In genomic region chrX:48489296-48489695, GRCh38 we compare ENCODE assay signal across 28 cellular contexts. TPM values are rescaled to one million over a fixed set of nuclear protein-coding genes. Genes with fewer than 3 reads are reported as not detected.
"Had no signal": no experiment of that assay in that cellular context is flagged by ENCODE, and none has a peak within 500 bp of the region (broad histone marks: within the 10 kb centered on the region; RNA-seq: fewer than 3 reads in every experiment).

No MANE protein-coding gene starts in this region.

- H3K4me1 Mint-ChIP-seq: central memory CD8-positive, alpha-beta T cell; endodermal cell; stimulated activated effector memory CD8-positive, alpha-beta T cell treated with anti-CD3 and anti-CD28 coated beads, Interleukin-12 subunit alpha, Interleukin-12 subunit beta, amount 100 ng/mL, for 72 hours had no signal

- H3K9me3 ChIP-seq: esophagus muscularis mucosa, prostate gland had no signal

- ATAC-seq: left lobe of liver; naive thymus-derived CD8-positive, alpha-beta T cell; sciatic nerve; stimulated activated effector memory CD8-positive, alpha-beta T cell treated with anti-CD3 and anti-CD28 coated beads, Interleukin-12 subunit alpha, Interleukin-12 subunit beta, amount 100 ng/mL, for 72 hours had no signal

- H3K4me3 Mint-ChIP-seq: central memory CD8-positive, alpha-beta T cell; endodermal cell; immature natural killer cell; naive thymus-derived CD8-positive, alpha-beta T cell; nephron progenitor cell; stimulated activated effector memory CD8-positive, alpha-beta T cell treated with anti-CD3 and anti-CD28 coated beads, Interleukin-12 subunit alpha, Interleukin-12 subunit beta, amount 100 ng/mL, for 72 hours had no signal

- H3K9me3 Mint-ChIP-seq: central memory CD8-positive, alpha-beta T cell; immature natural killer cell; naive thymus-derived CD8-positive, alpha-beta T cell; stimulated activated effector memory CD8-positive, alpha-beta T cell treated with anti-CD3 and anti-CD28 coated beads, Interleukin-12 subunit alpha, Interleukin-12 subunit beta, amount 100 ng/mL, for 72 hours had no signal

- H3K27me3 ChIP-seq: esophagus muscularis mucosa, foreskin keratinocyte, right atrium auricular region, stomach, tibial artery, upper lobe of left lung had no signal

- H3K4me1 ChIP-seq: prostate gland, right atrium auricular region, stomach, tibial artery, upper lobe of left lung had no signal

- H3K4me2 ChIP-seq: smooth muscle cell had no signal

- DNase-seq: cortex of kidney; effector CD8-positive, alpha-beta T cell; endodermal cell; hypothalamus; immature natural killer cell; islet precursor cell; mesendoderm; naive thymus-derived CD8-positive, alpha-beta T cell; nephron progenitor cell; nucleus accumbens; stimulated activated CD4-positive, alpha-beta T cell treated with anti-CD3 and anti-CD28 coated beads, Interleukin-2, amount 100 ng/mL, for 24 hours; stimulated activated CD4-positive, alpha-beta T cell treated with anti-CD3 and anti-CD28 coated beads, Interleukin-4, amount 100 ng/mL, for 24 hours; stimulated activated naive CD4-positive, alpha-beta T cell treated with Interleukin-2 at 50 U/mL for 16 hours; stomach; upper lobe of left lung had no signal

- H3K27me3 Mint-ChIP-seq: central memory CD8-positive, alpha-beta T cell; naive thymus-derived CD8-positive, alpha-beta T cell had no signal

- H3K27ac ChIP-seq: dorsolateral prefrontal cortex, esophagus muscularis mucosa, prostate gland, right atrium auricular region, stomach, tibial artery, upper lobe of left lung had no signal

- H3K36me3 Mint-ChIP-seq: immature natural killer cell had no signal

- H3K36me3 ChIP-seq: prostate gland, right atrium auricular region had no signal

- H3K27ac Mint-ChIP-seq: endodermal cell; naive thymus-derived CD8-positive, alpha-beta T cell; nephron progenitor cell; stimulated activated effector memory CD8-positive, alpha-beta T cell treated with anti-CD3 and anti-CD28 coated beads, Interleukin-12 subunit alpha, Interleukin-12 subunit beta, amount 100 ng/mL, for 72 hours had no signal

- H3K4me3 ChIP-seq: dorsolateral prefrontal cortex, esophagus muscularis mucosa, lung, prostate gland, right atrium auricular region, smooth muscle cell, stomach, tibial artery, upper lobe of left lung had no signal

RNA-seq across cellular contexts. Expression of gene SLC38A5, which starts 19.2 kb away (rescaled TPM):
- total RNA-seq: osteocyte had no signal
